In genomic region chr6:136469154-136469553, GRCh38 we compare ENCODE assay signal across 21 cellular contexts.
"Had no signal": no experiment of that assay in that cellular context is flagged by ENCODE, and none has a peak within 500 bp of the region (broad histone marks: within the 10 kb centered on the region; RNA-seq: fewer than 3 reads in every experiment).

No MANE protein-coding gene starts in this region.

- H3K9me3 ChIP-seq: gastrocnemius medialis, ovary, right lobe of liver, testis, tibial artery had no signal

- H3K27ac Mint-ChIP-seq: endodermal cell; memory B cell; natural killer cell; stimulated activated naive CD8-positive, alpha-beta T cell treated with anti-CD3 and anti-CD28 coated beads, Interleukin-15, amount 100 ng/mL, for 72 hours; type B pancreatic cell had no signal

- H3K27me3 Mint-ChIP-seq: type B pancreatic cell had no signal

- H3K4me3 ChIP-seq: gastrocnemius medialis, lung, ovary, right lobe of liver, testis, tibial artery had no signal

- H3K9me3 Mint-ChIP-seq: endodermal cell; memory B cell; natural killer cell; stimulated activated naive CD8-positive, alpha-beta T cell treated with anti-CD3 and anti-CD28 coated beads, Interleukin-15, amount 100 ng/mL, for 72 hours; type B pancreatic cell had no signal

- ATAC-seq: esophagus mucosa; gastrocnemius medialis; natural killer cell; right lobe of liver; stimulated activated naive CD8-positive, alpha-beta T cell treated with anti-CD3 and anti-CD28 coated beads, Interleukin-15, amount 100 ng/mL, for 72 hours had no signal

- FAIRE-seq: keratinocyte, small intestine had no signal

- DNase-seq: cortex of kidney; effector CD4-positive, alpha-beta T cell; endodermal cell; foreskin fibroblast; gastrocnemius medialis; natural killer cell; ovary; right lobe of liver; small intestine; stimulated activated CD4-positive, alpha-beta T cell treated with anti-CD3 and anti-CD28 coated beads, Interleukin-15, amount 100 ng/mL, for 24 hours; stimulated activated CD4-positive, alpha-beta T cell treated with anti-CD3 and anti-CD28 coated beads, Interleukin-2, amount 100 ng/mL, for 48 hours; stimulated activated naive CD4-positive, alpha-beta T cell; stimulated activated naive CD8-positive, alpha-beta T cell treated with anti-CD3 and anti-CD28 coated beads, Interleukin-15, amount 100 ng/mL, for 72 hours; testis; tibial artery had no signal

- H3K4me1 ChIP-seq: gastrocnemius medialis, tibial artery had no signal

- H3K4me3 Mint-ChIP-seq: endodermal cell; memory B cell; natural killer cell; stimulated activated naive CD8-positive, alpha-beta T cell treated with anti-CD3 and anti-CD28 coated beads, Interleukin-15, amount 100 ng/mL, for 72 hours; type B pancreatic cell had no signal

- H3K27ac ChIP-seq: epithelial cell of prostate, gastrocnemius medialis, ovary, right lobe of liver, testis, tibial artery had no signal

- H3K36me3 Mint-ChIP-seq: natural killer cell, type B pancreatic cell had no signal
